Comparison of ENCODE assay signal across 23 cellular contexts in genomic region chr12:62075860-62076259, GRCh38.
DNase-seq lines count a peak whose midpoint lies in the region; ATAC-seq, FAIRE-seq and TF ChIP-seq lines count a peak whose summit lies in the region.
"Had no signal": no experiment of that assay in that cellular context is flagged by ENCODE, and none has a peak within 500 bp of the region (broad histone marks: within the 10 kb centered on the region; RNA-seq: fewer than 3 reads in every experiment).

No MANE protein-coding gene starts in this region.

- TF ChIP-seq POLR2A in NB4 (IDR thresholded peaks at IDR 0.05; ENCODE audit: extremely low read depth, insufficient read length), result no peak

- TF ChIP-seq CTCF in NB4 (IDR thresholded peaks at IDR 0.05; ENCODE audit: low read depth, low read length), result no peak
- TF ChIP-seq CTCF in D721Med (IDR thresholded peaks at IDR 0.05; ENCODE audit: insufficient read depth, missing control alignments), result no peak
- TF ChIP-seq CTCF in H9 (conservative IDR thresholded peaks at IDR 0.05), result no peak

- no peak overlapping the region for H2BK20ac ChIP-seq in H9 (ENCODE audit: low read depth, low read length, poor library complexity, severe bottlenecking)

- H4K5ac ChIP-seq in H9 (ENCODE audit: insufficient read length, low read depth, low read length), result no peak overlapping the region

- H3K56ac ChIP-seq in H9 (ENCODE audit: insufficient read length, low read depth, low read length), result no peak overlapping the region

- H3K27me3 Mint-ChIP-seq in naive B cell, result peaks cover 0 to 4% (median 0%) of the 10 kb centered on the region in 3 donors
- H3K27me3 Mint-ChIP-seq in H9 (ENCODE audit: low read depth), result no peaks in the 10 kb centered on the region

- H3K9me3 Mint-ChIP-seq in naive B cell (no peaks in the 10 kb centered on the region), H9 (no peaks in the 10 kb centered on the region)
- H3K9me3 Mint-ChIP-seq: activated naive CD4-positive, alpha-beta T cell treated with anti-CD3 and anti-CD28 coated beads, Interleukin-2, amount 50 U/mL, for 72 hours had no signal

- peak; percentile 4 for DNase-seq in NB4 (ENCODE audit: low read depth)
- DNase-seq in naive B cell, result peak; percentile 1
- no peak for DNase-seq in D721Med (ENCODE audit: insufficient read length, low spot score)
- DNase-seq in NCI-H748 treated with DMSO at 0.1 percent for 48 hours (lab: John Stamatoyannopoulos, UW), result no peak
- DNase-seq in H9, result no peak
- DNase-seq: activated CD4-positive, alpha-beta T cell treated with anti-CD3 and anti-CD28 coated beads for 48 hours; activated T-cell treated with anti-CD3 and anti-CD28 coated beads for 4 hours; AML-193; Calu3; colonic mucosa; NCI-H1436 treated with DMSO at 0.1 percent for 48 hours; NCI-H345; ovary; T1000; tibial artery had no signal

- H3K23ac ChIP-seq in H9 (ENCODE audit: insufficient read length, low read depth, low read length), result no peak overlapping the region

- H3K36me3 Mint-ChIP-seq in naive B cell (no peaks in the 10 kb centered on the region), H9 (ENCODE audit: insufficient read depth in 1 of 3, low read depth in 3 of 3) (no peaks in the 10 kb centered on the region)
- H3K36me3 Mint-ChIP-seq: activated naive CD4-positive, alpha-beta T cell treated with anti-CD3 and anti-CD28 coated beads, Interleukin-2, amount 50 U/mL, for 72 hours had no signal

- H3K9ac ChIP-seq in H9 (ENCODE audit: extremely low read depth, insufficient read length, low read length), result no peak overlapping the region

- H3K4me1 ChIP-seq in H9 (ENCODE audit: insufficient read depth, low read length), result peaks cover 2% of the 10 kb centered on the region; the same call in 1 of the 2 replicates
- H3K4me1 ChIP-seq: colonic mucosa, HAP-1, SJSA1 had no signal

- H2BK120ac ChIP-seq in H9 (ENCODE audit: low read depth, low read length, poor library complexity, severe bottlenecking), result no peak overlapping the region

- H3K27ac Mint-ChIP-seq in naive B cell (peak overlapping the region in 1 of 6 donors; percentile 14), H9 (no peak overlapping the region)
- H3K27ac Mint-ChIP-seq: activated naive CD4-positive, alpha-beta T cell treated with anti-CD3 and anti-CD28 coated beads, Interleukin-2, amount 50 U/mL, for 72 hours had no signal

- no peak overlapping the region for H2AFZ ChIP-seq in H9 (ENCODE audit: low read length)

- ATAC-seq in GM18870 (IDR thresholded peaks at IDR 0.05; ENCODE audit: unreplicated experiment) (peak; percentile 63), HG02870 (IDR thresholded peaks at IDR 0.05; ENCODE audit: unreplicated experiment) (peak; percentile 78), naive B cell (ENCODE audit: low read depth in 2 of 2) (peak in 1 of 2 donors; percentile 72), GM21423 (IDR thresholded peaks at IDR 0.05; ENCODE audit: unreplicated experiment) (no peak)
- ATAC-seq: activated naive CD4-positive, alpha-beta T cell treated with anti-CD3 and anti-CD28 coated beads, Interleukin-2, amount 50 U/mL, for 72 hours had no signal

- no peaks in the 10 kb centered on the region for H3K9me3 ChIP-seq in H9 (ENCODE audit: control insufficient read depth, low read depth, low read length)
- H3K9me3 ChIP-seq: colonic mucosa, HAP-1, ovary, SJSA1, tibial artery had no signal

- H3T11ph ChIP-seq in H9 (ENCODE audit: low read length), result no peak overlapping the region

- no peak overlapping the region for H2BK5ac ChIP-seq in H9 (ENCODE audit: insufficient read length, low read length)

- no peak overlapping the region for H3K4me2 ChIP-seq in H9 (ENCODE audit: insufficient read depth, insufficient read length, low read length)

- no peak overlapping the region for H4K91ac ChIP-seq in H9 (ENCODE audit: insufficient read length, low read depth, low read length)

- no peak overlapping the region for H3K4ac ChIP-seq in H9 (ENCODE audit: low read depth, low read length)

- no peak overlapping the region for H2BK15ac ChIP-seq in H9 (ENCODE audit: low read depth, low read length)

- no peak overlapping the region for H3K27ac ChIP-seq in H9 (ENCODE audit: insufficient read length, low read depth, low read length)
- H3K27ac ChIP-seq: colonic mucosa, ovary, SJSA1, tibial artery had no signal

- H3K4me1 Mint-ChIP-seq in naive B cell, result peaks cover 0 to 12% (median 0%) of the 10 kb centered on the region in 3 donors
- peaks cover 13 to 16% of the 10 kb centered on the region in 2 experiments for H3K4me1 Mint-ChIP-seq in H9

- H4K8ac ChIP-seq in H9 (replicated peaks; ENCODE audit: insufficient read length, low read depth, low read length), result no peak overlapping the region

- no peak overlapping the region for H3K18ac ChIP-seq in H9 (ENCODE audit: insufficient read length, low read depth, low read length)

- no peak for FAIRE-seq in D721Med (lab: Jason Lieb, UNC)
- FAIRE-seq: frontal cortex, G401.6 had no signal

- H3K79me2 ChIP-seq in H9 (ENCODE audit: insufficient read depth, low read length), result no peaks in the 10 kb centered on the region

- no peaks in the 10 kb centered on the region for H4K20me1 ChIP-seq in H9 (ENCODE audit: control insufficient read depth, insufficient read depth, insufficient read length)

- no peak overlapping the region for H3K4me3 ChIP-seq in NB4 (ENCODE audit: low read depth, low read length)
- H3K4me3 ChIP-seq: colonic mucosa, HAP-1, ovary, SJSA1, tibial artery had no signal

- no peak overlapping the region for H2BK12ac ChIP-seq in H9 (ENCODE audit: insufficient read length, low read depth, low read length)

- H3K14ac ChIP-seq in H9 (ENCODE audit: insufficient read depth, low read length), result no peak overlapping the region

- no peaks in the 10 kb centered on the region for H3K79me1 ChIP-seq in H9 (ENCODE audit: insufficient read depth, low read depth, low read length, poor library complexity, severe bottlenecking)

- H3K4me3 Mint-ChIP-seq in naive B cell (no peak overlapping the region), H9 (no peak overlapping the region)

- no peaks in the 10 kb centered on the region for H3K23me2 ChIP-seq in H9 (ENCODE audit: insufficient read length, low read depth, low read length, poor library complexity, severe bottlenecking)

- no CpG with 5 or more reads among the region's 1 CpG for WGBS in H9 (ENCODE audit: extremely low coverage, insufficient read length, low lambda C conversion rate)

- no peaks in the 10 kb centered on the region for H3K27me3 ChIP-seq in H9 (ENCODE audit: insufficient read depth, low read length)
- H3K27me3 ChIP-seq: colonic mucosa, ovary, SJSA1, tibial artery had no signal

- no peak overlapping the region for H2AK5ac ChIP-seq in H9 (ENCODE audit: insufficient read length, low read length)

Comparison
In these comparisons a context has a peak if more than half of its experiments do, and no peak if none do; other contexts are left out.
1. DNase-seq: peak in NB4 (single experiment) and naive B cell (single experiment); none in D721Med (single experiment), NCI-H748 treated with DMSO at 0.1 percent for 48 hours (single experiment) and H9 (single experiment).